Comparison of ENCODE assay signal across 15 cellular contexts in genomic region chr10:33238643-33239042, GRCh38.
DNase-seq lines count a peak whose midpoint lies in the region; ATAC-seq and TF ChIP-seq lines count a peak whose summit lies in the region.
"Had no signal": no experiment of that assay in that cellular context is flagged by ENCODE, and none has a peak within 500 bp of the region (broad histone marks: within the 10 kb centered on the region; RNA-seq: fewer than 3 reads in every experiment).

No MANE protein-coding gene starts in this region.

- ATAC-seq in gastroesophageal sphincter (no peak), HG03097 (IDR thresholded peaks at IDR 0.05; ENCODE audit: low FRiP score, unreplicated experiment) (no peak)
- ATAC-seq: CD8-positive, alpha-beta T cell; stimulated activated naive CD8-positive, alpha-beta T cell treated with anti-CD3 and anti-CD28 coated beads, Interleukin-15, amount 100 ng/mL, for 72 hours had no signal

- H3K27me3 ChIP-seq in SJSA1 (replicated peaks) (no peaks in the 10 kb centered on the region), fibroblast of lung (ENCODE audit: control insufficient read depth, insufficient read depth, low read length) (no peaks in the 10 kb centered on the region), gastroesophageal sphincter (no peaks in the 10 kb centered on the region)

- H4K20me1 ChIP-seq in fibroblast of lung (ENCODE audit: control insufficient read depth, extremely low read depth, insufficient read depth, low read length) = no peaks in the 10 kb centered on the region

- H3K27ac ChIP-seq in SJSA1 = peak overlapping the region; percentile 68
- H3K27ac ChIP-seq in fibroblast of lung (ENCODE audit: insufficient read depth, low read length) = peak overlapping the region; percentile 71
- no peak overlapping the region for H3K27ac ChIP-seq in gastroesophageal sphincter

- peaks cover 68% of the 10 kb centered on the region for H3K4me1 Mint-ChIP-seq in progenitor cell of endocrine pancreas (ENCODE audit: low read depth)
- H3K4me1 Mint-ChIP-seq: stimulated activated naive CD8-positive, alpha-beta T cell treated with anti-CD3 and anti-CD28 coated beads, Interleukin-15, amount 100 ng/mL, for 72 hours had no signal

- no peak overlapping the region for H3K4me3 Mint-ChIP-seq in progenitor cell of endocrine pancreas (ENCODE audit: low read depth)
- H3K4me3 Mint-ChIP-seq: CD8-positive, alpha-beta T cell; stimulated activated naive CD8-positive, alpha-beta T cell treated with anti-CD3 and anti-CD28 coated beads, Interleukin-15, amount 100 ng/mL, for 72 hours had no signal

- no peak overlapping the region for H3K4me2 ChIP-seq in fibroblast of lung (ENCODE audit: extremely low read depth, insufficient read depth, low read length)

- H2AFZ ChIP-seq in fibroblast of lung (ENCODE audit: low read length) = no peak overlapping the region

- peak; percentile 95 for DNase-seq in ELR (ENCODE audit: low read depth)
- DNase-seq in SJSA1 (ENCODE audit: low read depth in 1 of 2, low spot score in 2 of 2) = peak in 1 of 2 experiments; percentile 68
- peak; percentile 66 to 96 for DNase-seq in fibroblast of lung (ENCODE audit: low read depth in 2 of 2)
- DNase-seq in progenitor cell of endocrine pancreas (ENCODE audit: low spot score, unreplicated experiment) = no peak
- DNase-seq in NCI-H2081 treated with DMSO at 0.1 percent for 48 hours (lab: John Stamatoyannopoulos, UW) = no peak
- no peak for DNase-seq in islet precursor cell
- DNase-seq: activated CD4-positive, CD25-positive, alpha-beta regulatory T cell; activated T-cell treated with anti-CD3 and anti-CD28 coated beads for 4 hours; CD8-positive, alpha-beta T cell; KBM-7; NCI-H1694 treated with DMSO at 0.1 percent for 48 hours; retina; stimulated activated naive CD8-positive, alpha-beta T cell treated with anti-CD3 and anti-CD28 coated beads, Interleukin-15, amount 100 ng/mL, for 72 hours had no signal

- TF ChIP-seq POLR2A in gastroesophageal sphincter (IDR thresholded peaks at IDR 0.05) = no peak

- no peaks in the 10 kb centered on the region for H3K9me3 Mint-ChIP-seq in progenitor cell of endocrine pancreas (ENCODE audit: low read depth)
- H3K9me3 Mint-ChIP-seq: CD8-positive, alpha-beta T cell; stimulated activated naive CD8-positive, alpha-beta T cell treated with anti-CD3 and anti-CD28 coated beads, Interleukin-15, amount 100 ng/mL, for 72 hours had no signal

- H3K36me3 ChIP-seq in SJSA1 (peaks cover 34% of the 10 kb centered on the region), fibroblast of lung (ENCODE audit: control insufficient read depth, insufficient read depth, low read length) (peaks cover 1% of the 10 kb centered on the region), gastroesophageal sphincter (peaks cover 0 to 8% of the 10 kb centered on the region in 2 donors)

- no peaks in the 10 kb centered on the region for H3K9me3 ChIP-seq in SJSA1 (replicated peaks)
- no peaks in the 10 kb centered on the region for H3K9me3 ChIP-seq in fibroblast of lung (ENCODE audit: control insufficient read depth, insufficient read depth, low read depth, low read length)
- H3K9me3 ChIP-seq in gastroesophageal sphincter = no peaks in the 10 kb centered on the region

- TF ChIP-seq EP300 in gastroesophageal sphincter (IDR thresholded peaks at IDR 0.05) = no peak

- peak overlapping the region; percentile 18 for H3K27ac Mint-ChIP-seq in progenitor cell of endocrine pancreas
- H3K27ac Mint-ChIP-seq: CD8-positive, alpha-beta T cell; stimulated activated naive CD8-positive, alpha-beta T cell treated with anti-CD3 and anti-CD28 coated beads, Interleukin-15, amount 100 ng/mL, for 72 hours had no signal

- H3K4me1 ChIP-seq in SJSA1 (replicated peaks) (peaks cover 87% of the 10 kb centered on the region), fibroblast of lung (ENCODE audit: control insufficient read depth, extremely low read depth, insufficient read depth, low read length) (peaks cover 24% of the 10 kb centered on the region), gastroesophageal sphincter (peaks cover 3 to 39% (median 10%) of the 10 kb centered on the region in 3 donors)

- no peaks in the 10 kb centered on the region for H3K27me3 Mint-ChIP-seq in progenitor cell of endocrine pancreas

- H3K36me3 Mint-ChIP-seq in progenitor cell of endocrine pancreas (ENCODE audit: insufficient read depth) = peaks cover 3% of the 10 kb centered on the region
- H3K36me3 Mint-ChIP-seq: CD8-positive, alpha-beta T cell had no signal

- no peak overlapping the region for H3K9ac ChIP-seq in fibroblast of lung (ENCODE audit: insufficient read depth, low read length)

- peaks cover 22% of the 10 kb centered on the region for H3K79me2 ChIP-seq in fibroblast of lung (ENCODE audit: control insufficient read depth, insufficient read depth, low read length)

- H3K4me3 ChIP-seq in SJSA1 (no peak overlapping the region), fibroblast of lung (replicated peaks in 1 of 4; ENCODE audit: control extremely low read depth in 1 of 4, insufficient read depth in 1 of 4, low read depth in 3 of 4, low read length in 4 of 4) (no peak overlapping the region), gastroesophageal sphincter (no peak overlapping the region)

- WGBS in gastroesophageal sphincter (ENCODE audit: low coverage in 1 of 2), 2 donors = 75 to 88% methylated on average over 1 to 2 of the region's 3 CpGs

- TF ChIP-seq CTCF in fibroblast of lung (conservative IDR thresholded peaks at IDR 0.05 in 1 of 2, IDR thresholded peaks at IDR 0.05 in 1 of 2; ENCODE audit: low read depth in 1 of 2, low read length in 2 of 2) (no peak), progenitor cell of endocrine pancreas (IDR thresholded peaks at IDR 0.05; ENCODE audit: unreplicated experiment) (no peak), gastroesophageal sphincter (IDR thresholded peaks at IDR 0.05) (no peak)

Comparison
In these comparisons a context has a peak if more than half of its experiments do, and no peak if none do; other contexts are left out.
1. DNase-seq: peak in ELR (single experiment) and fibroblast of lung (2 of 2); none in progenitor cell of endocrine pancreas (single experiment), NCI-H2081 treated with DMSO at 0.1 percent for 48 hours (single experiment) and islet precursor cell (single experiment).
2. H3K27ac ChIP-seq: peak in SJSA1 (single experiment) and fibroblast of lung (single experiment); none in gastroesophageal sphincter (0 of 4).